In genomic region chr17:44222112-44222869, GRCh38 we compare ENCODE assay signal across 1 cellular context.
TF ChIP-seq lines count a peak whose summit lies in the region.

No MANE protein-coding gene starts in this region.

TF ChIP-seq in GM12878, 131 proteins besides CTCF, POLR2A, EP300 and RAD21:
- TF ChIP-seq TARDBP (IDR thresholded peaks at IDR 0.05; ENCODE audit: borderline replicate concordance) (no peak), MYC (IDR thresholded peaks at IDR 0.05; ENCODE audit: insufficient read depth, insufficient read length, insufficient replicate concordance, low read length, severe bottlenecking) (no peak), TAF1 (IDR thresholded peaks at IDR 0.05; ENCODE audit: borderline replicate concordance, low read depth, low read length) (no peak), SUPT20H (IDR thresholded peaks at IDR 0.05; ENCODE audit: borderline replicate concordance, control insufficient read depth, low read depth, low read length) (no peak), SREBF2 (IDR thresholded peaks at IDR 0.05; ENCODE audit: low read length) (no peak), IKZF1 (conservative IDR thresholded peaks at IDR 0.05) (peak; percentile 27; the same call in 1 of the 2 replicates), HDGF (IDR thresholded peaks at IDR 0.05) (no peak), DPF2 (IDR thresholded peaks at IDR 0.05) (0 out of 2 replicates have a peak, but pooled peaks have one; percentile 23), FOS (IDR thresholded peaks at IDR 0.05; ENCODE audit: borderline replicate concordance, extremely low read depth, insufficient read length) (no peak), BACH1 (IDR thresholded peaks at IDR 0.05; ENCODE audit: borderline replicate concordance) (no peak), RELA (IDR thresholded peaks at IDR 0.05; ENCODE audit: borderline replicate concordance, partially characterized antibody) (no peak), MEF2A (IDR thresholded peaks at IDR 0.05; ENCODE audit: insufficient read depth, low read depth, low read length) (no peak), NBN (IDR thresholded peaks at IDR 0.05) (no peak), SMARCA5 (IDR thresholded peaks at IDR 0.05) (0 out of 2 replicates have a peak, but pooled peaks have one; percentile 8), GABPA (IDR thresholded peaks at IDR 0.05; ENCODE audit: low read depth) (no peak), TCF7 (IDR thresholded peaks at IDR 0.05; ENCODE audit: borderline replicate concordance) (no peak), SMC3 (IDR thresholded peaks at IDR 0.05; ENCODE audit: borderline replicate concordance, low read length) (no peak), NFIC (IDR thresholded peaks at IDR 0.05; ENCODE audit: low read depth, low read length) (no peak), SMAD1 (IDR thresholded peaks at IDR 0.05; ENCODE audit: low read depth, partially characterized antibody) (no peak), CREB1 (IDR thresholded peaks at IDR 0.05; ENCODE audit: low read depth) (peak; percentile 65; the same call in 1 of the 2 replicates), CBX3 (IDR thresholded peaks at IDR 0.05; ENCODE audit: borderline replicate concordance, low read depth) (no peak), BHLHE40 (IDR thresholded peaks at IDR 0.05; ENCODE audit: borderline replicate concordance in 1 of 2, low read depth in 2 of 2, low read length in 1 of 2) (no peak; a peak in 1 of 4 replicates), RB1 (IDR thresholded peaks at IDR 0.05; ENCODE audit: borderline replicate concordance) (no peak), ZNF24 (IDR thresholded peaks at IDR 0.05) (no peak), E2F8 (IDR thresholded peaks at IDR 0.05; ENCODE audit: low read depth, partially characterized antibody) (no peak), PML (IDR thresholded peaks at IDR 0.05; ENCODE audit: low read length) (no peak), ZBTB11 (CRISPR knock-in tag; IDR thresholded peaks at IDR 0.05) (no peak), BCL11A (IDR thresholded peaks at IDR 0.05; ENCODE audit: low read depth, low read length) (no peak), TCF12 (IDR thresholded peaks at IDR 0.05; ENCODE audit: low read depth, low read length) (no peak), GATAD2B (conservative IDR thresholded peaks at IDR 0.05; ENCODE audit: low read depth) (peak; percentile 69; the same call in 1 of the 2 replicates), RAD51 (IDR thresholded peaks at IDR 0.05) (no peak), WRNIP1 (IDR thresholded peaks at IDR 0.05; ENCODE audit: borderline replicate concordance, low read depth, low read length) (no peak), CBX5 (IDR thresholded peaks at IDR 0.05; ENCODE audit: low read depth) (no peak), RFX5 (IDR thresholded peaks at IDR 0.05; ENCODE audit: low read depth, low read length) (0 out of 2 replicates have a peak, but pooled peaks have one; percentile 11), NFXL1 (IDR thresholded peaks at IDR 0.05; ENCODE audit: borderline replicate concordance) (no peak)
- TF ChIP-seq, protein P1, sequence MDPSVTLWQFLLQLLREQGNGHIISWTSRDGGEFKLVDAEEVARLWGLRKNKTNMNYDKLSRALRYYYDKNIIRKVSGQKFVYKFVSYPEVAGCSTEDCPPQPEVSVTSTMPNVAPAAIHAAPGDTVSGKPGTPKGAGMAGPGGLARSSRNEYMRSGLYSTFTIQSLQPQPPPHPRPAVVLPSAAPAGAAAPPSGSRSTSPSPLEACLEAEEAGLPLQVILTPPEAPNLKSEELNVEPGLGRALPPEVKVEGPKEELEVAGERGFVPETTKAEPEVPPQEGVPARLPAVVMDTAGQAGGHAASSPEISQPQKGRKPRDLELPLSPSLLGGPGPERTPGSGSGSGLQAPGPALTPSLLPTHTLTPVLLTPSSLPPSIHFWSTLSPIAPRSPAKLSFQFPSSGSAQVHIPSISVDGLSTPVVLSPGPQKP (IDR thresholded peaks at IDR 0.05; ENCODE audit: low read depth, low read length), result no peak
- TF ChIP-seq, protein P2, sequence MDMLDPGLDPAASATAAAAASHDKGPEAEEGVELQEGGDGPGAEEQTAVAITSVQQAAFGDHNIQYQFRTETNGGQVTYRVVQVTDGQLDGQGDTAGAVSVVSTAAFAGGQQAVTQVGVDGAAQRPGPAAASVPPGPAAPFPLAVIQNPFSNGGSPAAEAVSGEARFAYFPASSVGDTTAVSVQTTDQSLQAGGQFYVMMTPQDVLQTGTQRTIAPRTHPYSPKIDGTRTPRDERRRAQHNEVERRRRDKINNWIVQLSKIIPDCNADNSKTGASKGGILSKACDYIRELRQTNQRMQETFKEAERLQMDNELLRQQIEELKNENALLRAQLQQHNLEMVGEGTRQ (IDR thresholded peaks at IDR 0.05; ENCODE audit: borderline replicate concordance, low read depth, low read length), result no peak
- TF ChIP-seq, protein P3, sequence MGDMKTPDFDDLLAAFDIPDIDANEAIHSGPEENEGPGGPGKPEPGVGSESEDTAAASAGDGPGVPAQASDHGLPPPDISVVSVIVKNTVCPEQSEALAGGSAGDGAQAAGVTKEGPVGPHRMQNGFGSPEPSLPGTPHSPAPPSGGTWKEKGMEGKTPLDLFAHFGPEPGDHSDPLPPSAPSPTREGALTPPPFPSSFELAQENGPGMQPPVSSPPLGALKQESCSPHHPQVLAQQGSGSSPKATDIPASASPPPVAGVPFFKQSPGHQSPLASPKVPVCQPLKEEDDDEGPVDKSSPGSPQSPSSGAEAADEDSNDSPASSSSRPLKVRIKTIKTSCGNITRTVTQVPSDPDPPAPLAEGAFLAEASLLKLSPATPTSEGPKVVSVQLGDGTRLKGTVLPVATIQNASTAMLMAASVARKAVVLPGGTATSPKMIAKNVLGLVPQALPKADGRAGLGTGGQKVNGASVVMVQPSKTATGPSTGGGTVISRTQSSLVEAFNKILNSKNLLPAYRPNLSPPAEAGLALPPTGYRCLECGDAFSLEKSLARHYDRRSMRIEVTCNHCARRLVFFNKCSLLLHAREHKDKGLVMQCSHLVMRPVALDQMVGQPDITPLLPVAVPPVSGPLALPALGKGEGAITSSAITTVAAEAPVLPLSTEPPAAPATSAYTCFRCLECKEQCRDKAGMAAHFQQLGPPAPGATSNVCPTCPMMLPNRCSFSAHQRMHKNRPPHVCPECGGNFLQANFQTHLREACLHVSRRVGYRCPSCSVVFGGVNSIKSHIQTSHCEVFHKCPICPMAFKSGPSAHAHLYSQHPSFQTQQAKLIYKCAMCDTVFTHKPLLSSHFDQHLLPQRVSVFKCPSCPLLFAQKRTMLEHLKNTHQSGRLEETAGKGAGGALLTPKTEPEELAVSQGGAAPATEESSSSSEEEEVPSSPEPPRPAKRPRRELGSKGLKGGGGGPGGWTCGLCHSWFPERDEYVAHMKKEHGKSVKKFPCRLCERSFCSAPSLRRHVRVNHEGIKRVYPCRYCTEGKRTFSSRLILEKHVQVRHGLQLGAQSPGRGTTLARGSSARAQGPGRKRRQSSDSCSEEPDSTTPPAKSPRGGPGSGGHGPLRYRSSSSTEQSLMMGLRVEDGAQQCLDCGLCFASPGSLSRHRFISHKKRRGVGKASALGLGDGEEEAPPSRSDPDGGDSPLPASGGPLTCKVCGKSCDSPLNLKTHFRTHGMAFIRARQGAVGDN (IDR thresholded peaks at IDR 0.05), result 0 out of 2 replicates have a peak, but pooled peaks have one; percentile 34
- TF ChIP-seq, protein P4, sequence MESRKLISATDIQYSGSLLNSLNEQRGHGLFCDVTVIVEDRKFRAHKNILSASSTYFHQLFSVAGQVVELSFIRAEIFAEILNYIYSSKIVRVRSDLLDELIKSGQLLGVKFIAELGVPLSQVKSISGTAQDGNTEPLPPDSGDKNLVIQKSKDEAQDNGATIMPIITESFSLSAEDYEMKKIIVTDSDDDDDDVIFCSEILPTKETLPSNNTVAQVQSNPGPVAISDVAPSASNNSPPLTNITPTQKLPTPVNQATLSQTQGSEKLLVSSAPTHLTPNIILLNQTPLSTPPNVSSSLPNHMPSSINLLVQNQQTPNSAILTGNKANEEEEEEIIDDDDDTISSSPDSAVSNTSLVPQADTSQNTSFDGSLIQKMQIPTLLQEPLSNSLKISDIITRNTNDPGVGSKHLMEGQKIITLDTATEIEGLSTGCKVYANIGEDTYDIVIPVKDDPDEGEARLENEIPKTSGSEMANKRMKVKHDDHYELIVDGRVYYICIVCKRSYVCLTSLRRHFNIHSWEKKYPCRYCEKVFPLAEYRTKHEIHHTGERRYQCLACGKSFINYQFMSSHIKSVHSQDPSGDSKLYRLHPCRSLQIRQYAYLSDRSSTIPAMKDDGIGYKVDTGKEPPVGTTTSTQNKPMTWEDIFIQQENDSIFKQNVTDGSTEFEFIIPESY (IDR thresholded peaks at IDR 0.05), result peak; percentile 75; the same call in 1 of the 2 replicates
- TF ChIP-seq, protein P5, sequence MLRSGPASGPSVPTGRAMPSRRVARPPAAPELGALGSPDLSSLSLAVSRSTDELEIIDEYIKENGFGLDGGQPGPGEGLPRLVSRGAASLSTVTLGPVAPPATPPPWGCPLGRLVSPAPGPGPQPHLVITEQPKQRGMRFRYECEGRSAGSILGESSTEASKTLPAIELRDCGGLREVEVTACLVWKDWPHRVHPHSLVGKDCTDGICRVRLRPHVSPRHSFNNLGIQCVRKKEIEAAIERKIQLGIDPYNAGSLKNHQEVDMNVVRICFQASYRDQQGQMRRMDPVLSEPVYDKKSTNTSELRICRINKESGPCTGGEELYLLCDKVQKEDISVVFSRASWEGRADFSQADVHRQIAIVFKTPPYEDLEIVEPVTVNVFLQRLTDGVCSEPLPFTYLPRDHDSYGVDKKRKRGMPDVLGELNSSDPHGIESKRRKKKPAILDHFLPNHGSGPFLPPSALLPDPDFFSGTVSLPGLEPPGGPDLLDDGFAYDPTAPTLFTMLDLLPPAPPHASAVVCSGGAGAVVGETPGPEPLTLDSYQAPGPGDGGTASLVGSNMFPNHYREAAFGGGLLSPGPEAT (IDR thresholded peaks at IDR 0.05; ENCODE audit: low read depth), result no peak
